Comparison of ENCODE assay signal across 7 cellular contexts in genomic region chr3:146160233-146160963, GRCh38. TPM values are rescaled to one million over a fixed set of nuclear protein-coding genes. Genes with fewer than 3 reads are reported as not detected.
A peak's percentile ranks its signal among the peaks of the same experiment; 100 is the strongest.
DNase-seq lines count a peak whose midpoint lies in the region; ATAC-seq and TF ChIP-seq lines count a peak whose summit lies in the region.

No MANE protein-coding gene starts in this region.

- H3K4me3 ChIP-seq in GM12865 (ENCODE audit: low read depth, low read length) (peak overlapping the region; percentile 69), adrenal gland (peak overlapping the region; percentile 41 to 71 (median 63)), cardiac muscle cell (peak overlapping the region; percentile 79)

- ATAC-seq in HG02852 (IDR thresholded peaks at IDR 0.05; ENCODE audit: unreplicated experiment) (peak; percentile 23), HG03378 (IDR thresholded peaks at IDR 0.05; ENCODE audit: unreplicated experiment) (no peak)

- H3K27me3 ChIP-seq in adrenal gland (no peaks in the 10 kb centered on the region), cardiac muscle cell (no peaks in the 10 kb centered on the region)

- 0 to 2% (median 1%) methylated on average over 10 to 37 of the region's 37 CpGs for WGBS in adrenal gland, 4 donors

- peak; percentile 74 for DNase-seq in GM12865 (ENCODE audit: low read depth)
- DNase-seq in NCI-H510A treated with DMSO at 0.1 percent for 48 hours (lab: John Stamatoyannopoulos, UW) = peak; percentile 75
- DNase-seq in adrenal gland = peak; percentile 67 to 84 (median 77)
- DNase-seq in cardiac muscle cell (ENCODE audit: low read depth in 1 of 2, low spot score in 1 of 2) = peak; percentile 84 to 88
- DNase-seq in nucleus accumbens (lab: John Stamatoyannopoulos, UW) = peak in 46 of 56 donors; percentile 3 to 76 (median 46)

- H3K4me1 ChIP-seq in adrenal gland (replicated peaks in 1 of 2) = peaks cover 32 to 47% of the 10 kb centered on the region in 2 donors
- H3K4me1 ChIP-seq in cardiac muscle cell (ENCODE audit: low read depth) = peaks cover 47% of the 10 kb centered on the region

- H3K36me3 ChIP-seq in adrenal gland (replicated peaks in 1 of 2) (no peaks in the 10 kb centered on the region), cardiac muscle cell (no peaks in the 10 kb centered on the region)

- no peak for TF ChIP-seq CTCF in GM12865 (IDR thresholded peaks at IDR 0.05; ENCODE audit: insufficient read depth, low read depth, low read length, missing control alignments)
- TF ChIP-seq CTCF in adrenal gland (IDR thresholded peaks at IDR 0.05) = peak; percentile 9 to 62 (median 54)
- TF ChIP-seq CTCF in cardiac muscle cell (IDR thresholded peaks at IDR 0.05; ENCODE audit: low read depth, low read length) = peak; percentile 73

- H3K9me3 ChIP-seq in adrenal gland (replicated peaks in 1 of 3) (no peaks in the 10 kb centered on the region), cardiac muscle cell (ENCODE audit: low read depth) (no peaks in the 10 kb centered on the region)

- intact Hi-C loops in adrenal gland (cut with DNase I) = no loop called here

- H3K27ac ChIP-seq in adrenal gland = peak overlapping the region; percentile 75 to 98 (median 93)
- H3K27ac ChIP-seq in cardiac muscle cell = peak overlapping the region; percentile 91

- TF ChIP-seq POLR2A in adrenal gland (IDR thresholded peaks at IDR 0.05) = peak in 1 of 2 donors; percentile 67

RNA-seq across cellular contexts. Expression of gene PLOD2, which starts 0.6 kb away (rescaled TPM):
- total RNA-seq in adrenal gland (10 to 100 TPM; 24.4 to 79.0 (median 47.2) TPM), cardiac muscle cell (82.1 and 84.5 TPM in 2 replicates)
- polyA plus RNA-seq in adrenal gland (10 to 100 TPM; 33.2 to 56.8 (median 33.6) TPM), cardiac muscle cell (93.7 and 108 TPM in 2 replicates)
